In genomic region chrX:41350976-41351569, GRCh38 we compare ENCODE assay signal across 10 cellular contexts. TPM values are rescaled to one million over a fixed set of nuclear protein-coding genes. Genes with fewer than 3 reads are reported as not detected.
A peak's percentile ranks its signal among the peaks of the same experiment; 100 is the strongest.
DNase-seq lines count a peak whose midpoint lies in the region; ATAC-seq, FAIRE-seq and TF ChIP-seq lines count a peak whose summit lies in the region.
"Had no signal": no experiment of that assay in that cellular context is flagged by ENCODE, and none has a peak within 500 bp of the region (broad histone marks: within the 10 kb centered on the region; RNA-seq: fewer than 3 reads in every experiment).

No MANE protein-coding gene starts in this region.

- TF ChIP-seq CTCF in brain (conservative IDR thresholded peaks at IDR 0.05), result no peak

- H3K36me3 Mint-ChIP-seq in brain, result peaks cover 16% of the 10 kb centered on the region
- H3K36me3 Mint-ChIP-seq in natural killer cell treated with Interleukin-12 subunit alpha and Interleukin-12 subunit beta and Interleukin-15 and Interleukin-18, amount 100 ng/mL, for 72 hours, result peaks cover 23% of the 10 kb centered on the region

- H3K27me3 ChIP-seq in small intestine (ENCODE audit: control insufficient read depth in 2 of 2, insufficient read depth in 2 of 2, low read length in 2 of 2), result no peaks in the 10 kb centered on the region

- peaks cover 2 to 18% of the 10 kb centered on the region in 2 donors for H3K36me3 ChIP-seq in small intestine (ENCODE audit: control insufficient read depth in 2 of 2, insufficient read depth in 2 of 2, low read length in 2 of 2)

- H3K4me1 ChIP-seq in small intestine (ENCODE audit: control insufficient read depth in 2 of 2, insufficient read depth in 1 of 2, low read depth in 1 of 2, low read length in 1 of 2), result no peaks in the 10 kb centered on the region

- FAIRE-seq in small intestine (lab: Jason Lieb, UNC), result no peak

- H3K27ac ChIP-seq in small intestine (ENCODE audit: low read depth in 1 of 2, low read length in 1 of 2), result no peak overlapping the region

- H3K4me1 Mint-ChIP-seq in brain, result peaks cover 5% of the 10 kb centered on the region
- peaks cover 23 to 32% of the 10 kb centered on the region in 2 donors for H3K4me1 Mint-ChIP-seq in natural killer cell treated with Interleukin-12 subunit alpha and Interleukin-12 subunit beta and Interleukin-15 and Interleukin-18, amount 100 ng/mL, for 72 hours (ENCODE audit: low read depth in 2 of 2)

- H3K9me3 Mint-ChIP-seq in brain, result peaks cover 0 to 3% (median 0%) of the 10 kb centered on the region in 5 experiments
- H3K9me3 Mint-ChIP-seq in natural killer cell treated with Interleukin-12 subunit alpha and Interleukin-12 subunit beta and Interleukin-15 and Interleukin-18, amount 100 ng/mL, for 72 hours, result no peaks in the 10 kb centered on the region

- WGBS in small intestine, 3 donors, result 45 to 81% (median 68%) methylated on average over 3 of the region's 3 CpGs

- H3K27ac Mint-ChIP-seq in brain, result peak overlapping the region in 4 of 5 experiments; percentile 43 to 72 (median 54)
- peak overlapping the region; percentile 26 to 72 for H3K27ac Mint-ChIP-seq in natural killer cell treated with Interleukin-12 subunit alpha and Interleukin-12 subunit beta and Interleukin-15 and Interleukin-18, amount 100 ng/mL, for 72 hours

- H3K27me3 Mint-ChIP-seq in brain, result no peaks in the 10 kb centered on the region
- H3K27me3 Mint-ChIP-seq in natural killer cell treated with Interleukin-12 subunit alpha and Interleukin-12 subunit beta and Interleukin-15 and Interleukin-18, amount 100 ng/mL, for 72 hours, result no peaks in the 10 kb centered on the region

- no peak for ATAC-seq in natural killer cell treated with Interleukin-12 subunit alpha and Interleukin-12 subunit beta and Interleukin-15 and Interleukin-18, amount 100 ng/mL, for 72 hours
- no peak for ATAC-seq in GM18873 (IDR thresholded peaks at IDR 0.05; ENCODE audit: low FRiP score, unreplicated experiment)

- H3K4me3 ChIP-seq in small intestine (ENCODE audit: low read depth in 1 of 2, low read length in 2 of 2), result no peak overlapping the region

- peak; percentile 28 for DNase-seq in NOMO-1 treated with DMSO at 0.1 percent for 48 hours (lab: John Stamatoyannopoulos, UW; ENCODE audit: unreplicated experiment)
- no peak for DNase-seq in NOMO-1 treated with dmso at 0.1 percent for 144 hours (lab: John Stamatoyannopoulos, UW; ENCODE audit: unreplicated experiment)
- peak; percentile 41 for DNase-seq in NCI-H69 (lab: John Stamatoyannopoulos, UW)
- no peak for DNase-seq in natural killer cell treated with Interleukin-12 subunit alpha and Interleukin-12 subunit beta and Interleukin-15 and Interleukin-18, amount 100 ng/mL, for 72 hours (ENCODE audit: low spot score)
- DNase-seq in small intestine, result no peak
- no peak for DNase-seq in SHP77 treated with DMSO at 0.1 percent for 48 hours (lab: John Stamatoyannopoulos, UW)
- DNase-seq: NCI-H1436, posterior cingulate gyrus had no signal

- H3K4me3 Mint-ChIP-seq in brain, result no peak overlapping the region
- no peak overlapping the region for H3K4me3 Mint-ChIP-seq in natural killer cell treated with Interleukin-12 subunit alpha and Interleukin-12 subunit beta and Interleukin-15 and Interleukin-18, amount 100 ng/mL, for 72 hours

- H3K9me3 ChIP-seq in small intestine (ENCODE audit: control insufficient read depth, low read depth), result no peaks in the 10 kb centered on the region

RNA-seq across cellular contexts. Expression of gene DDX3X, which starts 17.1 kb away (rescaled TPM):
- polyA plus RNA-seq in brain (ENCODE audit: insufficient read depth, low read depth, low replicate concordance) (76.9 TPM), small intestine (100 to 1,000 TPM in 2 of 3 donors, 10 to 100 TPM in 1; 72.5 to 108 (median 102) TPM)
- total RNA-seq in natural killer cell treated with Interleukin-12 subunit alpha and Interleukin-12 subunit beta and Interleukin-15 and Interleukin-18, amount 100 ng/mL, for 72 hours, result 100 to 1,000 TPM; 252 to 451 TPM

Comparison
In these comparisons a context has a peak if more than half of its experiments do, and no peak if none do; other contexts are left out.
1. DNase-seq: peak in NOMO-1 treated with DMSO at 0.1 percent for 48 hours (single experiment) and NCI-H69 (single experiment); none in NOMO-1 treated with dmso at 0.1 percent for 144 hours (single experiment), natural killer cell treated with Interleukin-12 subunit alpha and Interleukin-12 subunit beta and Interleukin-15 and Interleukin-18, amount 100 ng/mL, for 72 hours (single experiment), small intestine (single experiment) and SHP77 treated with DMSO at 0.1 percent for 48 hours (single experiment).